In the genomic region with DNA sequence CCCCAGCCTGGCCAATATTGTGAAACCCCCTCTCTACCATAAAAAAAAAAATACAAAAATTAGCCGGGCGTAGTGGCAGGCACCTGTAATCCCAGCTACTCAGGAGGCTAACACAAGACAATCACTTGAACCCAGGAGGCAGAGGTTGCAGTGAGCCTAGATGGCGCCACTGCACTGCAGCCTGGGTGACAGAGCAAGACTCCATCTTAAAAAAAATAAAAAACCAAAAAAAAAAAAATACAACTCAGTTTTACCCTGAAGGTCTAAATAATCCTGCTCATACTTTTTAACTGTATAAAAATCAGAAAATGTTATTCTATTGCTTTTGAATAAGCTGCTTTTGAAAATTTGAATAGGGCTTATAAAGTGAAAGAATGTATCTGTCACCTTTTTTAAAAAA, we compare ENCODE assay signal across 19 cellular contexts. TPM values are rescaled to one million over a fixed set of nuclear protein-coding genes. Genes with fewer than 3 reads are reported as not detected.
A peak's percentile ranks its signal among the peaks of the same experiment; 100 is the strongest.
DNase-seq lines count a peak whose midpoint lies in the region; ATAC-seq and TF ChIP-seq lines count a peak whose summit lies in the region.
"Not testable (repeated sequence)": the region's sequence is repeated elsewhere in the genome, so short reads cannot be mapped to it uniquely, and the experiment has no call there.
"Had no signal": no experiment of that assay in that cellular context is flagged by ENCODE, and none has a peak within 500 bp of the region (broad histone marks: within the 10 kb centered on the region; RNA-seq: fewer than 3 reads in every experiment).

No MANE protein-coding gene starts in this region.

- not testable (repeated sequence) for ATAC-seq in PC-3; activated CD8-positive, alpha-beta T cell treated with anti-CD3 and anti-CD28 coated beads for 36 hours; upper lobe of right lung

- not testable (repeated sequence) for H4K20me1 ChIP-seq in KMS-11 (ENCODE audit: insufficient read depth); PC-3 (ENCODE audit: low read length)

- not testable (repeated sequence) for H3K27ac ChIP-seq in KMS-11; PC-3 (ENCODE audit: low read length); endodermal cell (ENCODE audit: low read depth, low read length); liver (ENCODE audit: low read depth in 1 of 2, low read length in 2 of 2); upper lobe of right lung

- not testable (repeated sequence) for H3K79me2 ChIP-seq in KMS-11 (ENCODE audit: insufficient read depth, low read depth); PC-3 (ENCODE audit: low read length)

- H3K9me3 ChIP-seq in PC-3 (ENCODE audit: low read length); endodermal cell (ENCODE audit: control insufficient read depth, low read length); liver (ENCODE audit: control insufficient read depth in 4 of 4, low read length in 3 of 4); upper lobe of right lung: not testable (repeated sequence)

- POLR2A ChIA-PET in BJ (lab: Charles Lee); PC-3 (lab: Charles Lee; ENCODE audit: unreplicated experiment); activated CD8-positive, alpha-beta T cell treated with anti-CD3 and anti-CD28 coated beads for 36 hours (lab: Charles Lee): not testable (repeated sequence)

- H3K9me3 Mint-ChIP-seq in activated CD8-positive, alpha-beta T cell treated with anti-CD3 and anti-CD28 coated beads for 36 hours; endodermal cell: not testable (repeated sequence)

- not testable (repeated sequence) for H3K9me2 ChIP-seq in PC-3 (replicated peaks; ENCODE audit: low read length)

- H3K4me2 ChIP-seq in KMS-11; PC-3 (ENCODE audit: low read length): not testable (repeated sequence)

- not testable (repeated sequence) for H3F3A ChIP-seq in PC-3 (ENCODE audit: low read length, unreplicated experiment)

- not testable (repeated sequence) for H3K27me3 ChIP-seq in BJ (ENCODE audit: control insufficient read depth, insufficient read depth, low read length); KMS-11 (ENCODE audit: insufficient read depth, low read depth); PC-3 (ENCODE audit: low read length); endodermal cell (ENCODE audit: control insufficient read depth, insufficient read depth, low read length, poor library complexity, severe bottlenecking); liver (ENCODE audit: control insufficient read depth in 4 of 4, insufficient read depth in 4 of 4, low read length in 3 of 4); upper lobe of right lung

- not testable (repeated sequence) for H3K4me3 Mint-ChIP-seq in activated CD8-positive, alpha-beta T cell treated with anti-CD3 and anti-CD28 coated beads for 36 hours; endodermal cell

- H3K27ac Mint-ChIP-seq in activated CD8-positive, alpha-beta T cell treated with anti-CD3 and anti-CD28 coated beads for 36 hours; endodermal cell: not testable (repeated sequence)

- CTCF ChIA-PET in BJ (lab: Yijun Ruan, JAX) = not testable (repeated sequence)
- CTCF ChIA-PET in PC-3 (lab: Charles Lee) = interaction anchor here (0.7 kb wide), 1 partner anchor 151 kb away, joined by 9 read pairs; no protein-coding TSS in a partner anchor
- CTCF ChIA-PET in activated CD8-positive, alpha-beta T cell treated with anti-CD3 and anti-CD28 coated beads for 36 hours (lab: Charles Lee) = interaction anchor here (0.6 kb wide), 1 partner anchor 16 kb away, joined by 3 read pairs; no protein-coding TSS in a partner anchor

- H3K36me3 ChIP-seq in BJ (ENCODE audit: control insufficient read depth, insufficient read depth, low read length); KMS-11 (ENCODE audit: insufficient read depth); PC-3 (ENCODE audit: low read depth, low read length); endodermal cell (ENCODE audit: control insufficient read depth, insufficient read depth, low read length); liver (ENCODE audit: control insufficient read depth in 4 of 4, insufficient read depth in 3 of 4, low read depth in 1 of 4, low read length in 3 of 4); upper lobe of right lung: not testable (repeated sequence)

- not testable (repeated sequence) for H3K4me1 Mint-ChIP-seq in activated CD8-positive, alpha-beta T cell treated with anti-CD3 and anti-CD28 coated beads for 36 hours (ENCODE audit: low read depth); endodermal cell

- not testable (repeated sequence) for H3K36me3 Mint-ChIP-seq in activated CD8-positive, alpha-beta T cell treated with anti-CD3 and anti-CD28 coated beads for 36 hours (ENCODE audit: low read depth); endodermal cell (ENCODE audit: low read depth)

- intact Hi-C loops in PC-3 (cut with micrococcal nuclease); activated CD8-positive, alpha-beta T cell treated with anti-CD3 and anti-CD28 coated beads for 36 hours (cut with micrococcal nuclease); upper lobe of right lung (cut with DNase I): not testable (repeated sequence)

- not testable (repeated sequence) for BruUV-seq in PC-3 (replicated peaks; lab: Mats Ljungman, UMichigan)

- WGBS in endodermal cell (ENCODE audit: insufficient coverage in 1 of 2, insufficient read length in 1 of 2), 2 experiments = 87% methylated on average over 2 of the region's 3 CpGs; no CpG with 5 or more reads in 1 of the 2 experiments
- 28% methylated on average over 3 of the region's 3 CpGs for WGBS in liver

- not testable (repeated sequence) for TF ChIP-seq RAD21 in liver (IDR thresholded peaks at IDR 0.05)

- not testable (repeated sequence) for DNase-seq in BJ (ENCODE audit: low read depth); PC-3; endodermal cell; upper lobe of right lung
- peak; percentile 24 for DNase-seq in activated CD8-positive, alpha-beta T cell treated with anti-CD3 and anti-CD28 coated beads for 36 hours

- H2AFZ ChIP-seq in KMS-11 (ENCODE audit: low read depth); PC-3 (ENCODE audit: low read length): not testable (repeated sequence)

- TF ChIP-seq CTCF in BJ (IDR thresholded peaks at IDR 0.05; ENCODE audit: insufficient read depth, low read depth, low read length) (peak; percentile 22; the same call in 1 of the 2 replicates), GM12874 (IDR thresholded peaks at IDR 0.05; ENCODE audit: insufficient read depth, low read depth, low read length) (peak; percentile 26; the same call in 1 of the 2 replicates), KMS-11 (conservative IDR thresholded peaks at IDR 0.05; ENCODE audit: low read depth, low read length) (peak; percentile 23; the same call in 1 of the 2 replicates), PC-3 (conservative IDR thresholded peaks at IDR 0.05; ENCODE audit: low read depth, low read length) (peak; percentile 45; the same call in 1 of the 2 replicates), endodermal cell (conservative IDR thresholded peaks at IDR 0.05) (peak; percentile 83), upper lobe of right lung (IDR thresholded peaks at IDR 0.05) (peak; percentile 15)
- TF ChIP-seq CTCF in activated CD8-positive, alpha-beta T cell treated with anti-CD3 and anti-CD28 coated beads for 36 hours (IDR thresholded peaks at IDR 0.05); liver (IDR thresholded peaks at IDR 0.05; ENCODE audit: low read depth, low read length, missing input control): not testable (repeated sequence)

- H3K27me3 Mint-ChIP-seq in activated CD8-positive, alpha-beta T cell treated with anti-CD3 and anti-CD28 coated beads for 36 hours = not testable (repeated sequence)
- H3K27me3 Mint-ChIP-seq in endodermal cell (ENCODE audit: insufficient read depth) = peaks cover 27% of the 10 kb centered on the region

- H3K4me1 ChIP-seq in KMS-11 (ENCODE audit: low read depth, poor library complexity, severe bottlenecking); PC-3 (ENCODE audit: insufficient read depth, low read length); endodermal cell (ENCODE audit: control insufficient read depth, insufficient read depth, low read length); liver (ENCODE audit: control insufficient read depth in 4 of 4, insufficient read depth in 4 of 4, low read length in 3 of 4); upper lobe of right lung: not testable (repeated sequence)

- not testable (repeated sequence) for H3K4me3 ChIP-seq in BJ (ENCODE audit: low read depth, low read length); KMS-11 (IDR thresholded peaks at IDR 0.05; ENCODE audit: insufficient read depth, low read depth, low read length); PC-3 (ENCODE audit: low read length); endodermal cell (ENCODE audit: low read length); liver (ENCODE audit: low read depth in 1 of 3, low read length in 3 of 3); upper lobe of right lung

- not testable (repeated sequence) for H3K9ac ChIP-seq in KMS-11; PC-3 (ENCODE audit: low read length); endodermal cell (ENCODE audit: extremely low read depth, low read length, poor library complexity, severe bottlenecking); liver (ENCODE audit: low read depth in 1 of 2, low read length in 2 of 2)

RNA-seq across cellular contexts. Expression of a gene that starts 0.8 kb away (rescaled TPM):
- polyA plus RNA-seq in BJ (2011; rRNA removed) = not detected in 2 replicates
- polyA minus RNA-seq in BJ (2011; rRNA and poly(A)+ RNA removed) = not detected in 2 replicates
- not detected in 2 replicates for total RNA-seq in PC-3 (2014; rRNA removed)
- not detected for total RNA-seq in activated CD8-positive, alpha-beta T cell treated with anti-CD3 and anti-CD28 coated beads for 36 hours
- not detected for total RNA-seq in endodermal cell
- polyA plus RNA-seq in endodermal cell (2013, experiment 1 of 2) = not detected
- polyA plus RNA-seq in endodermal cell (2013, experiment 2 of 2) = not detected
- total RNA-seq in liver = under 1 TPM in 1 of 2 donors, not detected in 1; 0.08 TPM
- polyA plus RNA-seq in liver = under 1 TPM in 1 of 2 donors, not detected in 1; 0.28 TPM
- total RNA-seq in upper lobe of right lung = not detected
- total RNA-seq: activated CD8-positive, alpha-beta memory T cell treated with anti-CD3 and anti-CD28 coated beads for 36 hours; astrocyte; Calu3; heart left ventricle; IMR-90; kidney; lower lobe of right lung; naive thymus-derived CD8-positive, alpha-beta T cell; ovary; smooth muscle cell had no signal
- polyA plus RNA-seq: AG04450; heart left ventricle; IMR-90; naive thymus-derived CD8-positive, alpha-beta T cell; ovary; smooth muscle cell had no signal

RNA-seq across cellular contexts. Expression of a gene that starts 33.3 kb away (rescaled TPM):
- polyA plus RNA-seq in BJ (2011; rRNA removed) = 7.7 and 21.1 TPM in 2 replicates
- polyA minus RNA-seq in BJ (2011; rRNA and poly(A)+ RNA removed) = 9.2 and 10.3 TPM in 2 replicates
- total RNA-seq in PC-3 (2014; rRNA removed) = 25.8 and 34.8 TPM in 2 replicates
- total RNA-seq in activated CD8-positive, alpha-beta T cell treated with anti-CD3 and anti-CD28 coated beads for 36 hours = 10 to 100 TPM; 19.3 to 27.0 TPM
- total RNA-seq in endodermal cell = 100 to 1,000 TPM in 1 of 2 donors, 10 to 100 TPM in 1; 62.9 to 114 TPM
- polyA plus RNA-seq in endodermal cell (2013, experiment 1 of 2) = 23.5 TPM
- 21.6 TPM for polyA plus RNA-seq in endodermal cell (2013, experiment 2 of 2)
- 10 to 100 TPM; 16.0 to 52.1 TPM for total RNA-seq in liver
- 10 to 100 TPM; 11.8 to 21.8 TPM for polyA plus RNA-seq in liver
- total RNA-seq in upper lobe of right lung = 19.6 TPM
